In genomic region chr5:115818821-115819220, GRCh38 we compare ENCODE assay signal across 15 cellular contexts. TPM values are rescaled to one million over a fixed set of nuclear protein-coding genes. Genes with fewer than 3 reads are reported as not detected.
"Had no signal": no experiment of that assay in that cellular context is flagged by ENCODE, and none has a peak within 500 bp of the region (broad histone marks: within the 10 kb centered on the region; RNA-seq: fewer than 3 reads in every experiment).

No MANE protein-coding gene starts in this region.

- H3K4me1 ChIP-seq: uterus had no signal

- ATAC-seq: activated CD4-positive, alpha-beta T cell treated with anti-CD3 and anti-CD28 coated beads for 36 hours; activated naive CD4-positive, alpha-beta T cell treated with anti-CD3 and anti-CD28 coated beads, Interleukin-2, amount 50 U/mL, for 72 hours; effector memory CD8-positive, alpha-beta T cell; naive thymus-derived CD8-positive, alpha-beta T cell had no signal

- H2AFZ ChIP-seq: hepatocyte had no signal

- H3K4me2 ChIP-seq: hepatocyte had no signal

- H3K9me3 ChIP-seq: adrenal gland, esophagus squamous epithelium, suprapubic skin, transverse colon, uterus had no signal

- H3K36me3 ChIP-seq: adrenal gland, esophagus squamous epithelium, suprapubic skin, transverse colon, uterus had no signal

- DNase-seq: activated CD4-positive, alpha-beta T cell treated with anti-CD3 and anti-CD28 coated beads for 36 hours; activated CD4-positive, alpha-beta T cell treated with anti-CD3 and anti-CD28 coated beads, Interleukin-2, amount 50 U/mL, for 48 hours; activated gamma-delta T cell treated with Interleukin-2 at 50 U/mL for 16 hours; adrenal gland; dermis blood vessel endothelial cell; effector memory CD8-positive, alpha-beta T cell; esophagus squamous epithelium; mesenchymal stem cell; naive thymus-derived CD8-positive, alpha-beta T cell; retina; transverse colon; uterus had no signal

- H3K27me3 ChIP-seq: uterus had no signal

- H3K4me3 ChIP-seq: adrenal gland, esophagus squamous epithelium, hepatocyte, suprapubic skin, transverse colon, uterus had no signal

- H3K27ac ChIP-seq: adrenal gland, esophagus squamous epithelium, hepatocyte, suprapubic skin, transverse colon, uterus had no signal

RNA-seq across cellular contexts. Expression of gene CDO1, which starts 2.4 kb away (rescaled TPM):
- total RNA-seq: naive thymus-derived CD8-positive, alpha-beta T cell had no signal
- polyA plus RNA-seq: naive thymus-derived CD8-positive, alpha-beta T cell had no signal
